ENCODE assay signal across 7 cellular contexts in the genomic region with DNA sequence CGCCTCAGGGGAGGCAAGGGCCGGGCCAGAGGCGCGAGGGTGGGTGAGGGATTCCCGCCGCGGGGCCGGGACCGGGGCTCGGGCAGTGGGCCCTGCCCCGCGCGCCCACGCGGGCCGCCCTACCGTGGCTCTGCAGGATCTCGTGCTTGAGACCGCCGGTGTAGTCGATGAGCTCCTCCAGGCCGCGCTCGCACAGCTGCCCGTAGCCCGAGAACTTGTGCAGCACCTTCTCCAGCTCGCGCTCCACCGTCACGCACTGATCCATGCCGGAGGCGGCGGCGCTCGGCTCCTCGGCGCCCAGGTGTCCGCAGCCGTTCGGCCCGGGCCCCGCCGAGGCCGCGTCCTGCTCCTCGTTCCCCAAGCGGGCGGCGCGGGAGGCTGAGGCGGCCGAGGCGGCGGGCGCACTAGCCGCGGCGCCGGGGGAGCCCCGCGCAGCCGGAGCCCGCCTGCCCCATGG. TPM values are rescaled to one million over a fixed set of nuclear protein-coding genes. Genes with fewer than 3 reads are reported as not detected.
DNase-seq lines count a peak whose midpoint lies in the region; ATAC-seq and TF ChIP-seq lines count a peak whose summit lies in the region.
"Not testable (repeated sequence)": the region's sequence is repeated elsewhere in the genome, so short reads cannot be mapped to it uniquely, and the experiment has no call there.

No MANE protein-coding gene starts in this region.

- ATAC-seq in GM18519 (IDR thresholded peaks at IDR 0.05; ENCODE audit: low FRiP score, unreplicated experiment) = peak; percentile 31
- peak; percentile 40 for ATAC-seq in HG02759 (IDR thresholded peaks at IDR 0.05; ENCODE audit: unreplicated experiment)
- ATAC-seq in gastrocnemius medialis = peak; percentile 20 to 22

- not testable (repeated sequence) for H3K4me1 ChIP-seq in Loucy (ENCODE audit: insufficient read depth, low read length, poor library complexity, severe bottlenecking); gastrocnemius medialis

- H3K9ac ChIP-seq in Loucy (ENCODE audit: low read depth, low read length, poor library complexity, severe bottlenecking) = peak overlapping the region; percentile 77

- H3K4me3 ChIP-seq in Loucy (ENCODE audit: low read length, poor library complexity, severe bottlenecking) = peak overlapping the region; percentile 87
- H3K4me3 ChIP-seq in dorsolateral prefrontal cortex = peak overlapping the region in 58 of 59 donors; percentile 43 to 85 (median 73)
- peak overlapping the region; percentile 57 for H3K4me3 ChIP-seq in kidney epithelial cell (ENCODE audit: low read depth, low read length)
- peak overlapping the region; percentile 72 to 81 (median 78) for H3K4me3 ChIP-seq in gastrocnemius medialis

- not testable (repeated sequence) for H3K9me2 ChIP-seq in Loucy (replicated peaks; ENCODE audit: low read depth, low read length)

- TF ChIP-seq CTCF in Loucy (conservative IDR thresholded peaks at IDR 0.05; ENCODE audit: low read length); dorsolateral prefrontal cortex (IDR thresholded peaks at IDR 0.05 in 54 of 56, conservative IDR thresholded peaks at IDR 0.05 in 2 of 56; ENCODE audit: low read depth in 1 of 56, partially characterized antibody in 56 of 56); kidney epithelial cell (IDR thresholded peaks at IDR 0.05; ENCODE audit: insufficient read depth, low read length, poor library complexity, severe bottlenecking); gastrocnemius medialis (IDR thresholded peaks at IDR 0.05 in 4 of 5, conservative IDR thresholded peaks at IDR 0.05 in 1 of 5): not testable (repeated sequence)

- peak overlapping the region; percentile 78 for H3K4me2 ChIP-seq in Loucy (ENCODE audit: low read depth, low read length, poor library complexity, severe bottlenecking)

- H2AFZ ChIP-seq in Loucy (ENCODE audit: low read length) = not testable (repeated sequence)

- not testable (repeated sequence) for H3F3A ChIP-seq in Loucy (ENCODE audit: low read depth)

- not testable (repeated sequence) for TF ChIP-seq POLR2A in gastrocnemius medialis (IDR thresholded peaks at IDR 0.05)

- peak in 2 of 3 experiments; percentile 25 to 40 for DNase-seq in activated CD8-positive, alpha-beta memory T cell treated with anti-CD3 and anti-CD28 coated beads for 48 hours (ENCODE audit: low read depth in 2 of 3, low spot score in 2 of 3)
- DNase-seq in dorsolateral prefrontal cortex (peak in 7 of 10 donors; percentile 28 to 63 (median 54)), gastrocnemius medialis (peak; percentile 14 to 54)
- DNase-seq in kidney epithelial cell (ENCODE audit: low read depth) = not testable (repeated sequence)

- H3K79me2 ChIP-seq in Loucy (ENCODE audit: insufficient read depth, low read length) = peaks cover 23% of the 10 kb centered on the region

- H3K9me3 ChIP-seq in Loucy (ENCODE audit: insufficient read depth, low read depth, low read length); gastrocnemius medialis: not testable (repeated sequence)

- in situ Hi-C loops in gastrocnemius medialis (cut with MboI; ENCODE audit: low sequenced_read_pairs in 4 of 4) = not testable (repeated sequence)

- H3K36me3 ChIP-seq in Loucy (ENCODE audit: insufficient read depth, low read length); kidney epithelial cell (ENCODE audit: control insufficient read depth, insufficient read depth, low read length); gastrocnemius medialis: not testable (repeated sequence)

- intact Hi-C loops in dorsolateral prefrontal cortex (cut with DNase I); gastrocnemius medialis (cut with DNase I; ENCODE audit: low total_unique reads): not testable (repeated sequence)

- not testable (repeated sequence) for H3K27me3 ChIP-seq in Loucy (ENCODE audit: insufficient read depth, low read length, poor library complexity, severe bottlenecking); dorsolateral prefrontal cortex; kidney epithelial cell (ENCODE audit: control insufficient read depth, insufficient read depth, low read length); gastrocnemius medialis

- H4K20me1 ChIP-seq in Loucy (ENCODE audit: insufficient read depth, low read length, poor library complexity, severe bottlenecking) = not testable (repeated sequence)

- H3K27ac ChIP-seq in dorsolateral prefrontal cortex = peak overlapping the region in 57 of 59 donors; percentile 58 to 99 (median 95)
- H3K27ac ChIP-seq in gastrocnemius medialis = peak overlapping the region; percentile 94 to 96 (median 95)

RNA-seq across cellular contexts. Expression of gene PLGLB1, which starts 54.2 kb away (rescaled TPM):
- total RNA-seq in dorsolateral prefrontal cortex (10 to 100 TPM in 118 of 120 experiments, 1 to 10 TPM in 2; 8.1 to 40.8 (median 19.5) TPM), kidney epithelial cell (0.38 and 0.62 TPM in 2 replicates), gastrocnemius medialis (1 to 10 TPM in 1 of 4 donors, under 1 TPM in 1, not detected in 2; 0.75 to 4.3 TPM)
